In genomic region chr2:134668821-134669220, GRCh38 we compare ENCODE assay signal across 1 cellular context.
TF ChIP-seq lines count a peak whose summit lies in the region.

No MANE protein-coding gene starts in this region.

TF ChIP-seq in GM12878, 131 proteins besides CTCF, POLR2A, EP300 and RAD21 (continued from another document):
- no peak for TF ChIP-seq E4F1 (IDR thresholded peaks at IDR 0.05; ENCODE audit: borderline replicate concordance, partially characterized antibody)
- TF ChIP-seq RAD51 (IDR thresholded peaks at IDR 0.05) = no peak
- 0 out of 2 replicates have a peak, but pooled peaks have one; percentile 59 for TF ChIP-seq BCL11A (IDR thresholded peaks at IDR 0.05; ENCODE audit: low read depth, low read length)
- TF ChIP-seq ZNF207 (IDR thresholded peaks at IDR 0.05; ENCODE audit: borderline replicate concordance) = no peak
- no peak for TF ChIP-seq ZNF24 (IDR thresholded peaks at IDR 0.05)
- TF ChIP-seq ZNF687 (IDR thresholded peaks at IDR 0.05) = no peak
- TF ChIP-seq TCF7 (IDR thresholded peaks at IDR 0.05; ENCODE audit: borderline replicate concordance) = peak; percentile 53; the same call in 1 of the 2 replicates
- no peak for TF ChIP-seq SUZ12 (IDR thresholded peaks at IDR 0.05; ENCODE audit: unreplicated experiment)
- no peak for TF ChIP-seq RCOR1 (conservative IDR thresholded peaks at IDR 0.05; ENCODE audit: low read depth, low read length)
- peak; percentile 82 for TF ChIP-seq RUNX3 (IDR thresholded peaks at IDR 0.05; ENCODE audit: low read length)
- TF ChIP-seq TCF12 (IDR thresholded peaks at IDR 0.05; ENCODE audit: low read depth, low read length) = peak; percentile 39; the same call in 1 of the 2 replicates
- TF ChIP-seq PAX5 (IDR thresholded peaks at IDR 0.05; ENCODE audit: borderline replicate concordance, low read depth, low read length) = peak; percentile 25; the same call in 1 of the 2 replicates
- TF ChIP-seq ZSCAN29 (IDR thresholded peaks at IDR 0.05) = no peak
- TF ChIP-seq REST (IDR thresholded peaks at IDR 0.05; ENCODE audit: low read depth, low read length) = no peak
- TF ChIP-seq PML (IDR thresholded peaks at IDR 0.05; ENCODE audit: low read length) = no peak
- no peak for TF ChIP-seq ZNF384 (IDR thresholded peaks at IDR 0.05; ENCODE audit: borderline replicate concordance, low read depth, low read length)
- TF ChIP-seq NRF1 (conservative IDR thresholded peaks at IDR 0.05; ENCODE audit: low read depth, low read length) = no peak
- no peak for TF ChIP-seq ATF7 (IDR thresholded peaks at IDR 0.05; ENCODE audit: low read depth)
- no peak for TF ChIP-seq NKRF (conservative IDR thresholded peaks at IDR 0.05)
- no peak for TF ChIP-seq POLR2AphosphoS2 (IDR thresholded peaks at IDR 0.05; ENCODE audit: low read depth, low read length)
- no peak for TF ChIP-seq IKZF2 (IDR thresholded peaks at IDR 0.05)
- TF ChIP-seq KDM1A (IDR thresholded peaks at IDR 0.05; ENCODE audit: borderline replicate concordance) = no peak
